ENCODE assay signal across 8 cellular contexts in the genomic region with DNA sequence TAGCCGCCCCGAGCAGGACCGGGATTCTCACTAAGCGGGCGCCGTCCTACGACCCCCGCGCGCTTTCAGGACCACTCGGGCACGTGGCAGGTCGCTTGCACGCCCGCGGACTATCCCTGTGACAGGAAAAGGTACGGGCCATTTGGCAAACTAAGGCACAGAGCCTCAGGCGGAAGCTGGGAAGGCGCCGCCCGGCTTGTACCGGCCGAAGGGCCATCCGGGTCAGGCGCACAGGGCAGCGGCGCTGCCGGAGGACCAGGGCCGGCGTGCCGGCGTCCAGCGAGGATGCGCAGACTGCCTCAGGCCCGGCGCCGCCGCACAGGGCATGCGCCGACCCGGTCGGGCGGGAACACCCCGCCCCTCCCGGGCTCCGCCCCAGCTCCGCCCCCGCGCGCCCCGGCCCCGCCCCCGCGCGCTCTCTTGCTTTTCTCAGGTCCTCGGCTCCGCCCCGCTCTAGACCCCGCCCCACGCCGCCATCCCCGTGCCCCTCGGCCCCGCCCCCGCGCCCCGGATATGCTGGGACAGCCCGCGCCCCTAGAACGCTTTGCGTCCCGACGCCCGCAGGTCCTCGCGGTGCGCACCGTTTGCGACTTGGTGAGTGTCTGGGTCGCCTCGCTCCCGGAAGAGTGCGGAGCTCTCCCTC. TPM values are rescaled to one million over a fixed set of nuclear protein-coding genes. Genes with fewer than 3 reads are reported as not detected.
DNase-seq lines count a peak whose midpoint lies in the region; ATAC-seq, FAIRE-seq and TF ChIP-seq lines count a peak whose summit lies in the region.

A gene (plus strand): TSS at position 539 of the 643 bp plus-strand sequence.

- in situ Hi-C loops in GM12878 (cut with MboI) = loop anchor here (10.0 kb wide), 1 partner anchor 648 kb away; a partner anchor contains a TSS

- CTCF ChIA-PET in GM12878 (lab: Yijun Ruan, JAX) = no interaction called here

- H3K27ac ChIP-seq in HUES64 (ENCODE audit: low read depth, low read length) = no peak within 1 kb of the TSS; the same call in 1 of the 2 replicates
- peak within 1 kb of the TSS; percentile 76 for H3K27ac ChIP-seq in GM12878 (ENCODE audit: control insufficient read depth, insufficient read depth)
- no peak within 1 kb of the TSS for H3K27ac ChIP-seq in iPS DF 6.9 (ENCODE audit: low read length)
- peak within 1 kb of the TSS; percentile 81 to 90 (median 86) for H3K27ac ChIP-seq in sigmoid colon

- no peaks in the 10 kb centered on the region for H4K20me1 ChIP-seq in GM12878 (ENCODE audit: control insufficient read depth, insufficient read depth)

- intact Hi-C loops in GM12878 (cut with micrococcal nuclease; ENCODE audit: unreplicated experiment) (loop anchor here (5.0 kb wide), 1 partner anchor 135 kb away; no protein-coding TSS in a partner anchor), sigmoid colon (cut with DNase I) (loop anchor here (2.0 to 5.0 kb wide), 4 partner anchors 370 to 645 kb away; a partner anchor contains a TSS)

- no peak for TF ChIP-seq RAD21 in GM12878 (IDR thresholded peaks at IDR 0.05; ENCODE audit: insufficient read depth, low read depth, low read length)

- DNase-seq in DMS114 treated with DMSO at 0.1 percent for 48 hours (lab: John Stamatoyannopoulos, UW; ENCODE audit: unreplicated experiment) (peak; percentile 60), T-helper 9 cell (peak; percentile 99), GM12878 (ENCODE audit: low read depth, low spot score) (peak; percentile 25), iPS DF 6.9 (ENCODE audit: low read depth, low spot score) (no peak), sigmoid colon (peak; percentile 97), NCI-H1092 (lab: John Stamatoyannopoulos, UW) (no peak)

- TF ChIP-seq EP300 in GM12878 (IDR thresholded peaks at IDR 0.05; ENCODE audit: borderline replicate concordance in 1 of 2, control insufficient read depth in 1 of 2, low read depth in 2 of 2, low read length in 2 of 2) = no peak
- no peak for TF ChIP-seq EP300 in sigmoid colon (IDR thresholded peaks at IDR 0.05)

- POLR2A ChIA-PET in GM12878 (lab: Charles Lee) = no interaction called here

- RAD21 ChIA-PET in GM12878 (lab: Charles Lee; ENCODE audit: unreplicated experiment) = no interaction called here

- no peaks in the 10 kb centered on the region for H3K36me3 ChIP-seq in HUES64 (ENCODE audit: insufficient read depth, low read length)
- no peaks in the 10 kb centered on the region for H3K36me3 ChIP-seq in GM12878 (ENCODE audit: control insufficient read depth in 2 of 2, insufficient read depth in 2 of 2, low read length in 1 of 2)
- no peaks in the 10 kb centered on the region for H3K36me3 ChIP-seq in iPS DF 6.9 (ENCODE audit: control insufficient read depth, insufficient read depth, low read length)
- peaks cover 0 to 15% (median 2%) of the 10 kb centered on the region in 4 donors for H3K36me3 ChIP-seq in sigmoid colon

- H3K9me3 ChIP-seq in HUES64 (ENCODE audit: insufficient read depth, low read depth, low read length) = no peaks in the 10 kb centered on the region
- no peaks in the 10 kb centered on the region for H3K9me3 ChIP-seq in GM12878 (replicated peaks; ENCODE audit: control insufficient read depth, insufficient read depth, low read length)
- no peaks in the 10 kb centered on the region for H3K9me3 ChIP-seq in iPS DF 6.9 (ENCODE audit: control insufficient read depth, insufficient read depth, low read length)
- H3K9me3 ChIP-seq in sigmoid colon = no peaks in the 10 kb centered on the region

- H3K4me2 ChIP-seq in GM12878 (ENCODE audit: control insufficient read depth, insufficient read depth) = peak within 1 kb of the TSS; percentile 96

- no TSS peak for BruUV-seq in GM12878 (replicated peaks; lab: Mats Ljungman, UMichigan)

- 16% methylated on average over 83 of the region's 83 CpGs for WGBS in HUES64
- WGBS in GM12878 (ENCODE audit: insufficient coverage, insufficient replicate concordance, low lambda C conversion rate, missing lambda C conversion rate) = under 1% methylated on average over 59 of the region's 83 CpGs
- no CpG with 5 or more reads among the region's 83 CpGs for WGBS in iPS DF 6.9 (ENCODE audit: insufficient coverage, insufficient read length)
- WGBS in sigmoid colon, 2 donors = 4% methylated on average over 83 of the region's 83 CpGs

- H3K4me1 ChIP-seq in HUES64 (ENCODE audit: insufficient read depth, low read length) = 0 out of 2 replicates have a peak, but pooled peaks cover 9% of the 10 kb centered on the region
- H3K4me1 ChIP-seq in GM12878 (ENCODE audit: control insufficient read depth, insufficient read depth, low read length) = peaks cover 11% of the 10 kb centered on the region
- H3K4me1 ChIP-seq in iPS DF 6.9 (ENCODE audit: control insufficient read depth, insufficient read depth, low read length) = peaks cover 6% of the 10 kb centered on the region
- peaks cover 0 to 20% (median 12%) of the 10 kb centered on the region in 4 donors for H3K4me1 ChIP-seq in sigmoid colon

- H3K79me2 ChIP-seq in GM12878 (ENCODE audit: control insufficient read depth, insufficient read depth, low read length) = peaks cover 9% of the 10 kb centered on the region

- peaks cover 5% of the 10 kb centered on the region for H3K27me3 ChIP-seq in HUES64 (ENCODE audit: insufficient read depth, low read length)
- H3K27me3 ChIP-seq in GM12878 (replicated peaks in 1 of 2; ENCODE audit: control insufficient read depth in 2 of 2, insufficient read depth in 2 of 2, low read length in 1 of 2) = no peaks in the 10 kb centered on the region
- H3K27me3 ChIP-seq in iPS DF 6.9 (ENCODE audit: control insufficient read depth, insufficient read depth, low read length) = no peaks in the 10 kb centered on the region
- H3K27me3 ChIP-seq in sigmoid colon = no peaks in the 10 kb centered on the region

- peak; percentile 93 for ATAC-seq in GM21390 (IDR thresholded peaks at IDR 0.05; ENCODE audit: unreplicated experiment)
- peak; percentile 96 for ATAC-seq in GM12878

- TF ChIP-seq POLR2A in GM12878 (IDR thresholded peaks at IDR 0.05; ENCODE audit: low read depth, low read length) = peak; percentile 97
- peak; percentile 33 to 52 for TF ChIP-seq POLR2A in sigmoid colon (IDR thresholded peaks at IDR 0.05)

- H2AFZ ChIP-seq in GM12878 (ENCODE audit: control insufficient read depth, low read depth, low read length) = peak within 1 kb of the TSS; percentile 96

- SMC1A ChIA-PET in GM12878 (lab: Charles Lee; ENCODE audit: uncharacterized antibody, unreplicated experiment) = no interaction called here

- TF ChIP-seq CTCF in GM12878 (IDR thresholded peaks at IDR 0.05 in 2 of 3, conservative IDR thresholded peaks at IDR 0.05 in 1 of 3; ENCODE audit: control insufficient read depth in 2 of 3, extremely low read depth in 1 of 3, insufficient read depth in 1 of 3, low read depth in 3 of 3, low read length in 3 of 3) (no peak), sigmoid colon (IDR thresholded peaks at IDR 0.05) (no peak)

- H3K4me3 ChIP-seq in HUES64 (ENCODE audit: low read length) (peak within 1 kb of the TSS; percentile 77), GM12878 (peak within 1 kb of the TSS; percentile 89), iPS DF 6.9 (ENCODE audit: low read length) (peak within 1 kb of the TSS; percentile 60; the same call in 1 of the 2 replicates), sigmoid colon (peak within 1 kb of the TSS; percentile 54 to 86 (median 75))

- peak; percentile 38 for FAIRE-seq in GM12878 (lab: Jason Lieb, UNC)

- H3K9ac ChIP-seq in HUES64 (ENCODE audit: low read depth, low read length) (peak within 1 kb of the TSS; percentile 78), GM12878 (ENCODE audit: control insufficient read depth, insufficient read depth, low read length) (peak within 1 kb of the TSS; percentile 89)

TF ChIP-seq in GM12878, 131 proteins besides CTCF, POLR2A, EP300 and RAD21 (continues in another document):
- TF ChIP-seq POLR2AphosphoS5 (IDR thresholded peaks at IDR 0.05; ENCODE audit: low read length) = peak; percentile 89; the same call in 1 of the 2 replicates
- TF ChIP-seq FOS (IDR thresholded peaks at IDR 0.05; ENCODE audit: borderline replicate concordance, extremely low read depth, insufficient read length) = no peak
- TF ChIP-seq CHD4 (IDR thresholded peaks at IDR 0.05) = no peak
- TF ChIP-seq TAF1 (IDR thresholded peaks at IDR 0.05; ENCODE audit: borderline replicate concordance, low read depth, low read length) = peak; percentile 72; the same call in 1 of the 2 replicates

RNA-seq across cellular contexts. Expression of the gene that starts here (rescaled TPM):
- 9.2 TPM for polyA plus RNA-seq in HUES64 (2013, experiment 1 of 2)
- 11.2 TPM for polyA plus RNA-seq in HUES64 (2013, experiment 2 of 2)
- total RNA-seq in GM12878 (2013; cell fraction: nucleolus; rRNA removed) = 5.2 and 5.3 TPM in 2 replicates
- total RNA-seq in GM12878 (2014; rRNA removed) = 19.4 and 20.9 TPM in 2 replicates
- total RNA-seq in GM12878 (2014; rRNA removed; fragmentation: Illumina TruSeq; extraction: Trizol) = 9.4 and 9.7 TPM in 2 replicates
- 16.5 and 16.9 TPM in 2 replicates for total RNA-seq in GM12878 (2021)
- 7.9 TPM for polyA plus RNA-seq in GM12878 (2011; ENCODE audit: low read depth)
- polyA plus RNA-seq in GM12878 (2011; rRNA removed) = 0.09 and 0.16 TPM in 2 replicates
- 0.30 and 0.48 TPM in 2 replicates for polyA plus RNA-seq in GM12878 (2011; cell fraction: cytosol; rRNA removed)
- polyA plus RNA-seq in GM12878 (2011; cell fraction: nucleus; rRNA removed) = 0.25 and 0.37 TPM in 2 replicates
- 12.6 and 16.5 TPM in 2 replicates for polyA plus RNA-seq in GM12878 (2012)
- polyA plus RNA-seq in GM12878 (2014; fragmentation: Illumina TruSeq; extraction: Trizol) = 0.89 and 5.6 TPM in 2 replicates
- polyA plus RNA-seq in GM12878 (2014; fragmentation: Nextera tagmentation; extraction: Ambion mirVana) = 1 to 10 TPM; 1.7 to 4.1 TPM
- polyA plus RNA-seq in GM12878 (2014; rRNA removed) = 20.9 and 21.9 TPM in 2 replicates
- polyA plus RNA-seq in GM12878 (2016; fragmentation: Nextera tagmentation; extraction: Ambion mirVana) = 10 to 100 TPM; 21.9 to 24.2 TPM
- polyA minus RNA-seq in GM12878 (2011; rRNA and poly(A)+ RNA removed) = 0.10 TPM in 1 of 2 replicates, not detected in the other
- polyA minus RNA-seq in GM12878 (2011; cell fraction: cytosol; rRNA and poly(A)+ RNA removed) = 0.73 TPM in 1 of 2 replicates, not detected in the other
- 0.38 TPM in 1 of 2 replicates, not detected in the other for polyA minus RNA-seq in GM12878 (2011; cell fraction: nucleus; rRNA and poly(A)+ RNA removed)
- total RNA-seq in sigmoid colon = 10 to 100 TPM; 24.3 to 40.3 (median 29.9) TPM
- polyA plus RNA-seq in sigmoid colon = 10 to 100 TPM in 2 of 3 donors, 1 to 10 TPM in 1; 7.2 to 21.0 (median 15.8) TPM

Comparison
In these comparisons a context has a peak if more than half of its experiments do, and no peak if none do; other contexts are left out.
1. DNase-seq: peak in DMS114 treated with DMSO at 0.1 percent for 48 hours (single experiment), T-helper 9 cell (single experiment), GM12878 (single experiment) and sigmoid colon (single experiment); none in iPS DF 6.9 (single experiment) and NCI-H1092 (single experiment).
2. H3K27ac ChIP-seq: peak in GM12878 (single experiment) and sigmoid colon (4 of 4); none in HUES64 (single experiment) and iPS DF 6.9 (single experiment).
3. Peak in every context shown above with its lines, with median percentiles within 50 percentile points of each other: H3K4me3 ChIP-seq.